Comparison of ENCODE assay signal across 8 cellular contexts in genomic region chr5:126778675-126779403, GRCh38. TPM values are rescaled to one million over a fixed set of nuclear protein-coding genes. Genes with fewer than 3 reads are reported as not detected.
DNase-seq lines count a peak whose midpoint lies in the region; ATAC-seq, FAIRE-seq and TF ChIP-seq lines count a peak whose summit lies in the region.

No MANE protein-coding gene starts in this region.

- peak overlapping the region; percentile 3 for H3K14ac ChIP-seq in trophoblast cell (ENCODE audit: low read length)

- H3K27me3 Mint-ChIP-seq in endodermal cell (ENCODE audit: insufficient read depth): no peaks in the 10 kb centered on the region

- H2AFZ ChIP-seq in OCI-LY3 (ENCODE audit: low read depth, low read length) (no peak overlapping the region), trophoblast cell (ENCODE audit: insufficient read depth, low read length, poor library complexity) (no peak overlapping the region)

- peaks cover 15% of the 10 kb centered on the region for H3K4me1 Mint-ChIP-seq in endodermal cell

- H3K27ac Mint-ChIP-seq in endodermal cell: peak overlapping the region; percentile 94

- no peak for DNase-seq in heart right ventricle
- DNase-seq in left ventricle myocardium superior: no peak
- no peak for DNase-seq in endodermal cell
- DNase-seq in trophoblast cell: peak in 1 of 2 donors; percentile 16
- DNase-seq in cerebellum (ENCODE audit: low spot score): no peak
- no peak for DNase-seq in H54 (ENCODE audit: insufficient read length, low spot score)

- no peak overlapping the region for H2BK120ac ChIP-seq in trophoblast cell (ENCODE audit: insufficient read depth, low read length, poor library complexity)

- H3K4ac ChIP-seq in trophoblast cell (ENCODE audit: low read depth, low read length): peak overlapping the region; percentile 5

- peak overlapping the region in 9 of 10 donors; percentile 41 to 92 (median 84) for H3K27ac ChIP-seq in heart right ventricle
- peak overlapping the region; percentile 97 for H3K27ac ChIP-seq in OCI-LY3 (ENCODE audit: low read length)
- peak overlapping the region; percentile 98 for H3K27ac ChIP-seq in endodermal cell (ENCODE audit: low read depth, low read length)
- peak overlapping the region; percentile 40 for H3K27ac ChIP-seq in trophoblast cell (ENCODE audit: low read depth, low read length)

- H2AK5ac ChIP-seq in trophoblast cell (ENCODE audit: low read length): no peak overlapping the region

- peak overlapping the region; percentile 1 for H2BK5ac ChIP-seq in trophoblast cell (ENCODE audit: low read depth, low read length, poor library complexity)

- no peak for FAIRE-seq in H54 (lab: Jason Lieb, UNC)

- H3K36me3 ChIP-seq in heart right ventricle (no peaks in the 10 kb centered on the region), OCI-LY3 (replicated peaks; ENCODE audit: low read depth, low read length) (peaks cover 17% of the 10 kb centered on the region), endodermal cell (ENCODE audit: control insufficient read depth, insufficient read depth, low read length) (peaks cover 40% of the 10 kb centered on the region), trophoblast cell (ENCODE audit: control insufficient read depth in 1 of 2, insufficient read depth in 2 of 2, low read length in 2 of 2) (peaks cover 2 to 6% of the 10 kb centered on the region in 2 experiments)

- H3K9ac ChIP-seq in OCI-LY3 (ENCODE audit: low read length): peak overlapping the region; percentile 83
- peak overlapping the region; percentile 97 for H3K9ac ChIP-seq in endodermal cell (ENCODE audit: extremely low read depth, low read length, poor library complexity, severe bottlenecking)
- peak overlapping the region; percentile 94 for H3K9ac ChIP-seq in trophoblast cell (ENCODE audit: low read length)

- peaks cover 2% of the 10 kb centered on the region for H3K9me3 Mint-ChIP-seq in endodermal cell

- H4K8ac ChIP-seq in trophoblast cell (ENCODE audit: low read depth, low read length): peak overlapping the region; percentile 1

- no peak for ATAC-seq in heart right ventricle
- ATAC-seq in left ventricle myocardium superior: no peak
- no peak for ATAC-seq in GM21367 (IDR thresholded peaks at IDR 0.05; ENCODE audit: unreplicated experiment)

- peaks cover 22% of the 10 kb centered on the region for H3K36me3 Mint-ChIP-seq in endodermal cell (ENCODE audit: low read depth)

- no peak for TF ChIP-seq POLR2A in H54 (IDR thresholded peaks at IDR 0.05; ENCODE audit: low read depth, low read length)

- no peak overlapping the region for H2BK12ac ChIP-seq in trophoblast cell (ENCODE audit: low read length)

- TF ChIP-seq CTCF in heart right ventricle (IDR thresholded peaks at IDR 0.05) (no peak), OCI-LY3 (IDR thresholded peaks at IDR 0.05; ENCODE audit: low read depth, low read length) (no peak), endodermal cell (conservative IDR thresholded peaks at IDR 0.05) (no peak)

- H3K4me3 Mint-ChIP-seq in endodermal cell: peak overlapping the region; percentile 94

- H3K4me1 ChIP-seq in heart right ventricle (peaks cover 0 to 36% (median 17%) of the 10 kb centered on the region in 9 donors), OCI-LY3 (ENCODE audit: low read length) (peaks cover 15% of the 10 kb centered on the region), endodermal cell (ENCODE audit: control insufficient read depth, insufficient read depth, low read length) (no peaks in the 10 kb centered on the region), trophoblast cell (ENCODE audit: control insufficient read depth in 1 of 2, insufficient read depth in 2 of 2, low read length in 2 of 2) (peaks cover 5 to 6% of the 10 kb centered on the region in 2 experiments)

- no peak overlapping the region for H4K91ac ChIP-seq in trophoblast cell (ENCODE audit: low read depth, low read length)

- H3K9me3 ChIP-seq in heart right ventricle: no peaks in the 10 kb centered on the region
- H3K9me3 ChIP-seq in OCI-LY3 (ENCODE audit: insufficient read depth, low read length): no peaks in the 10 kb centered on the region
- peaks cover 11% of the 10 kb centered on the region for H3K9me3 ChIP-seq in endodermal cell (ENCODE audit: control insufficient read depth, low read length)
- H3K9me3 ChIP-seq in trophoblast cell (ENCODE audit: insufficient read depth, low read depth, low read length): no peaks in the 10 kb centered on the region

- peaks cover 14% of the 10 kb centered on the region for H3K79me1 ChIP-seq in trophoblast cell (ENCODE audit: low read length)

- intact Hi-C loops in heart right ventricle (cut with DNase I): loop anchor here in 4 of 10 donors (5.0 kb wide), 2 partner anchors 107 to 122 kb away; no protein-coding TSS in a partner anchor
- intact Hi-C loops in left ventricle myocardium superior (cut with micrococcal nuclease): no loop called here

- H3K27me3 ChIP-seq in heart right ventricle (no peaks in the 10 kb centered on the region), OCI-LY3 (ENCODE audit: low read depth, low read length) (no peaks in the 10 kb centered on the region), endodermal cell (ENCODE audit: control insufficient read depth, insufficient read depth, low read length, poor library complexity, severe bottlenecking) (no peaks in the 10 kb centered on the region), trophoblast cell (ENCODE audit: insufficient read depth, low read length) (no peaks in the 10 kb centered on the region)

- H3K79me2 ChIP-seq in OCI-LY3 (ENCODE audit: low read length): peaks cover 68% of the 10 kb centered on the region
- peaks cover 31% of the 10 kb centered on the region for H3K79me2 ChIP-seq in trophoblast cell (ENCODE audit: control insufficient read depth, insufficient read depth, low read length, poor library complexity)

- H3K4me2 ChIP-seq in OCI-LY3 (ENCODE audit: low read length): peak overlapping the region; percentile 77
- peak overlapping the region; percentile 99 for H3K4me2 ChIP-seq in trophoblast cell (ENCODE audit: low read length)

- peak overlapping the region; percentile 76 for H3K18ac ChIP-seq in trophoblast cell (ENCODE audit: low read length)

- peaks cover 41% of the 10 kb centered on the region for H4K20me1 ChIP-seq in OCI-LY3 (ENCODE audit: insufficient read depth, low read length)

- H3K4me3 ChIP-seq in heart right ventricle: peak overlapping the region in 9 of 10 donors; percentile 53 to 90 (median 76)
- H3K4me3 ChIP-seq in OCI-LY3 (ENCODE audit: low read length): peak overlapping the region; percentile 98
- peak overlapping the region; percentile 87 for H3K4me3 ChIP-seq in endodermal cell (ENCODE audit: low read length)
- peak overlapping the region; percentile 91 for H3K4me3 ChIP-seq in trophoblast cell (ENCODE audit: low read depth, low read length)

- no peak overlapping the region for H3K23ac ChIP-seq in trophoblast cell (ENCODE audit: low read length)

- H4K12ac ChIP-seq in trophoblast cell (ENCODE audit: low read depth, low read length): no peak overlapping the region

- 18 to 24% methylated on average over 17 of the region's 17 CpGs for WGBS in heart right ventricle, 2 donors
- 9 to 20% methylated on average over 9 to 17 of the region's 17 CpGs for WGBS in endodermal cell (ENCODE audit: insufficient coverage in 1 of 2, insufficient read length in 1 of 2), 2 experiments
- no CpG with 5 or more reads among the region's 17 CpGs for WGBS in trophoblast cell (ENCODE audit: extremely low coverage, insufficient coverage, insufficient read length)

RNA-seq across cellular contexts. Expression of gene LMNB1, which starts 1.9 kb away (rescaled TPM):
- total RNA-seq in heart right ventricle (10 to 100 TPM in 1 of 10 donors, 1 to 10 TPM in 7, under 1 TPM in 2; 0.78 to 14.7 (median 1.4) TPM), left ventricle myocardium superior (2.3 TPM), endodermal cell (100 to 1,000 TPM; 185 to 205 TPM), cerebellum (62.2 TPM)
- polyA plus RNA-seq in heart right ventricle: 1 to 10 TPM; 1.0 to 1.5 TPM
- 204 TPM for polyA plus RNA-seq in endodermal cell (2013, experiment 1 of 2)
- 208 TPM for polyA plus RNA-seq in endodermal cell (2013, experiment 2 of 2)
- polyA plus RNA-seq in trophoblast cell (2013): 86.1 and 91.8 TPM in 2 replicates

Comparison
In these comparisons a context has a peak if more than half of its experiments do, and no peak if none do; other contexts are left out.
1. H3K27ac ChIP-seq: peak in every context shown above with its lines; median percentile 98 in endodermal cell; 97 in OCI-LY3; 84 in heart right ventricle; 40 in trophoblast cell.